Comparison of ENCODE assay signal across 23 cellular contexts in the genomic region with DNA sequence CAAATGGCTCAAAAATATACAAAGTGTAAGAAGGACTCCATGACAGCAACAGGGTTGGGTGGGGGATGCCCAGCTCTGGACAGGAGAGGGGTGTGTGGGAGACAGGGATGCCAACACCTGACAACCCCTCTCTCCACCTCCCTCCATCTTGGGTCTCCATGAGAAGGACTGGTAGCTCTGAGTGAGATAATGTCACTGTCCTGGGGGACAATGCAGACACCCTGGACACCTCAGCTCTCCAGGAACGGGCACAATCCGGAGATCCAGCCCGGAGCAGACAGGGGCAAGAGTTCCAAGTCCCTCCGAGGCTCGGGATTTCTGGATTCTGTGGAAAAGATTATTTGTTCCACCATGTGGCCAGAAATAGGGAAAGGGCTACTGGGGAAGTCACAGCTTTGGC.
"Had no signal": no experiment of that assay in that cellular context is flagged by ENCODE, and none has a peak within 500 bp of the region (broad histone marks: within the 10 kb centered on the region; RNA-seq: fewer than 3 reads in every experiment).

No MANE protein-coding gene starts in this region.

- H3K27ac Mint-ChIP-seq: activated CD4-positive, alpha-beta memory T cell treated with anti-CD3 and anti-CD28 coated beads, Interleukin-2, amount 10 ng/mL, durations not matched to agents 7 days and 5 days; activated naive CD8-positive, alpha-beta T cell; naive B cell; stimulated activated effector memory CD8-positive, alpha-beta T cell treated with anti-CD3 and anti-CD28 coated beads, Interleukin-12 subunit alpha, Interleukin-12 subunit beta, amount 100 ng/mL, for 72 hours had no signal

- H3K4me3 Mint-ChIP-seq: activated CD4-positive, alpha-beta memory T cell treated with anti-CD3 and anti-CD28 coated beads, Interleukin-2, amount 10 ng/mL, durations not matched to agents 7 days and 5 days; activated naive CD8-positive, alpha-beta T cell; naive B cell; neural crest cell; stimulated activated effector memory CD8-positive, alpha-beta T cell treated with anti-CD3 and anti-CD28 coated beads, Interleukin-12 subunit alpha, Interleukin-12 subunit beta, amount 100 ng/mL, for 72 hours had no signal

- H3K9me3 Mint-ChIP-seq: activated CD4-positive, alpha-beta memory T cell treated with anti-CD3 and anti-CD28 coated beads, Interleukin-2, amount 10 ng/mL, durations not matched to agents 7 days and 5 days had no signal

- H3K9me3 ChIP-seq: colonic mucosa, mucosa of descending colon, psoas muscle had no signal

- H3K36me3 ChIP-seq: colonic mucosa, left ventricle myocardium inferior had no signal

- H3K4me1 ChIP-seq: body of pancreas, colonic mucosa, left ventricle myocardium inferior, psoas muscle had no signal

- H3K36me3 Mint-ChIP-seq: activated naive CD8-positive, alpha-beta T cell; stimulated activated effector memory CD8-positive, alpha-beta T cell treated with anti-CD3 and anti-CD28 coated beads, Interleukin-12 subunit alpha, Interleukin-12 subunit beta, amount 100 ng/mL, for 72 hours had no signal

- DNase-seq: activated CD4-positive, alpha-beta memory T cell treated with anti-CD3 and anti-CD28 coated beads, Interleukin-2, amount 10 ng/mL, durations not matched to agents 7 days and 5 days; activated CD4-positive, alpha-beta T cell treated with anti-CD3 and anti-CD28 coated beads for 4 hours; amygdala; caudate nucleus; colonic mucosa; erythroblast; kidney; left ventricle myocardium inferior; mucosa of descending colon; naive B cell; psoas muscle; stimulated activated CD4-positive, alpha-beta T cell treated with anti-CD3 and anti-CD28 coated beads, Interleukin-4, amount 100 ng/mL, for 24 hours had no signal

- H3K4me2 ChIP-seq: smooth muscle cell had no signal

- FAIRE-seq: endometrium, frontal cortex, kidney, TTC549, urothelium cell line had no signal

- H3K27ac ChIP-seq: body of pancreas, colonic mucosa, left ventricle myocardium inferior, psoas muscle, SK-N-MC had no signal

- ATAC-seq: body of pancreas; mucosa of descending colon; psoas muscle; right cardiac atrium; stimulated activated effector memory CD8-positive, alpha-beta T cell treated with anti-CD3 and anti-CD28 coated beads, Interleukin-12 subunit alpha, Interleukin-12 subunit beta, amount 100 ng/mL, for 72 hours had no signal

- H3K4me1 Mint-ChIP-seq: activated CD4-positive, alpha-beta memory T cell treated with anti-CD3 and anti-CD28 coated beads, Interleukin-2, amount 10 ng/mL, durations not matched to agents 7 days and 5 days; naive B cell; neural crest cell; stimulated activated effector memory CD8-positive, alpha-beta T cell treated with anti-CD3 and anti-CD28 coated beads, Interleukin-12 subunit alpha, Interleukin-12 subunit beta, amount 100 ng/mL, for 72 hours had no signal

- H3K27me3 ChIP-seq: body of pancreas, colonic mucosa had no signal

- H3K4me3 ChIP-seq: body of pancreas, colonic mucosa, left ventricle myocardium inferior, mucosa of descending colon, psoas muscle, SK-N-MC, smooth muscle cell had no signal

- H3K27me3 Mint-ChIP-seq: activated naive CD8-positive, alpha-beta T cell had no signal
